Comparison of ENCODE assay signal across 18 cellular contexts in genomic region chr1:27108588-27108987, GRCh38.
"Had no signal": no experiment of that assay in that cellular context is flagged by ENCODE, and none has a peak within 500 bp of the region (broad histone marks: within the 10 kb centered on the region; RNA-seq: fewer than 3 reads in every experiment).

No MANE protein-coding gene starts in this region.

- H3K27me3 Mint-ChIP-seq: naive thymus-derived CD4-positive, alpha-beta T cell; progenitor cell of endocrine pancreas; stimulated activated naive CD8-positive, alpha-beta T cell treated with anti-CD3 and anti-CD28 coated beads, Interleukin-15, Interleukin-2, amounts not matched to agents 100 ng/mL and 50 ng/mL, for 24 hours had no signal

- H3K36me3 ChIP-seq: colonic mucosa, neural progenitor cell had no signal

- FAIRE-seq: endothelial cell of umbilical vein, keratinocyte, pancreas had no signal

- H3K27ac Mint-ChIP-seq: endodermal cell; neural progenitor cell; stimulated activated naive CD8-positive, alpha-beta T cell treated with anti-CD3 and anti-CD28 coated beads, Interleukin-15, Interleukin-2, amounts not matched to agents 100 ng/mL and 50 ng/mL, for 24 hours had no signal

- H3K4me1 Mint-ChIP-seq: endodermal cell had no signal

- ATAC-seq: foreskin keratinocyte; left ventricle myocardium superior; naive thymus-derived CD4-positive, alpha-beta T cell; pancreas; right cardiac atrium; upper lobe of right lung had no signal

- H3K27ac ChIP-seq: colonic mucosa, foreskin keratinocyte, neural progenitor cell, pancreas, tibial artery, upper lobe of right lung had no signal

- H3K4me1 ChIP-seq: neural progenitor cell had no signal

- H3K4me3 ChIP-seq: colonic mucosa, neural progenitor cell, pancreas, smooth muscle cell, tibial artery, upper lobe of right lung had no signal

- H3K4me3 Mint-ChIP-seq: endodermal cell; immature natural killer cell; naive thymus-derived CD4-positive, alpha-beta T cell; neural progenitor cell; stimulated activated naive CD8-positive, alpha-beta T cell treated with anti-CD3 and anti-CD28 coated beads, Interleukin-15, Interleukin-2, amounts not matched to agents 100 ng/mL and 50 ng/mL, for 24 hours had no signal

- H3K27me3 ChIP-seq: colonic mucosa, foreskin keratinocyte, neural progenitor cell, pancreas, tibial artery, upper lobe of right lung had no signal

- H3K4me2 ChIP-seq: neural progenitor cell, smooth muscle cell had no signal

- DNase-seq: effector CD4-positive, alpha-beta T cell; foreskin keratinocyte; immature natural killer cell; left ventricle myocardium superior; naive thymus-derived CD4-positive, alpha-beta T cell; occipital lobe; pancreas; tibial artery had no signal

- H3K9me3 ChIP-seq: colonic mucosa, pancreas, tibial artery, upper lobe of right lung had no signal

- H3K9ac ChIP-seq: neural progenitor cell had no signal

- H3K9me3 Mint-ChIP-seq: endodermal cell; immature natural killer cell; naive thymus-derived CD4-positive, alpha-beta T cell; neural progenitor cell; stimulated activated naive CD8-positive, alpha-beta T cell treated with anti-CD3 and anti-CD28 coated beads, Interleukin-15, Interleukin-2, amounts not matched to agents 100 ng/mL and 50 ng/mL, for 24 hours had no signal

- H2AFZ ChIP-seq: neural progenitor cell had no signal
